8 cellular contexts compared by ENCODE assay signal in genomic region chr4:38804654-38805295, GRCh38. TPM values are rescaled to one million over a fixed set of nuclear protein-coding genes. Genes with fewer than 3 reads are reported as not detected.
A peak's percentile ranks its signal among the peaks of the same experiment; 100 is the strongest.
DNase-seq lines count a peak whose midpoint lies in the region; ATAC-seq and TF ChIP-seq lines count a peak whose summit lies in the region.

Gene TLR1, minus strand, starts transcription at chr4:38804791. Its CDS starts 5,960 bp downstream, at chr4:38798831.

- H4K20me1 ChIP-seq in BLaER1: no peaks in the 10 kb centered on the region
- no peaks in the 10 kb centered on the region for H4K20me1 ChIP-seq in Loucy (ENCODE audit: insufficient read depth, low read length, poor library complexity, severe bottlenecking)

- no peak for TF ChIP-seq POLR2A in ovary (IDR thresholded peaks at IDR 0.05)

- H3K4me3 Mint-ChIP-seq in activated CD4-positive, alpha-beta memory T cell treated with anti-CD3 and anti-CD28 coated beads for 36 hours: peak within 1 kb of the TSS; percentile 76

- H3K79me2 ChIP-seq in Loucy (ENCODE audit: insufficient read depth, low read length): no peaks in the 10 kb centered on the region

- H3K27ac Mint-ChIP-seq in activated CD4-positive, alpha-beta memory T cell treated with anti-CD3 and anti-CD28 coated beads for 36 hours: peak within 1 kb of the TSS; percentile 91

- no peaks in the 10 kb centered on the region for H3F3A ChIP-seq in Loucy (ENCODE audit: low read depth)

- TF ChIP-seq EP300 in ovary (IDR thresholded peaks at IDR 0.05): no peak

- peak within 1 kb of the TSS; percentile 63 for H3K4me3 ChIP-seq in BLaER1
- no peak within 1 kb of the TSS for H3K4me3 ChIP-seq in Loucy (ENCODE audit: low read length, poor library complexity, severe bottlenecking)
- peak within 1 kb of the TSS; percentile 37 for H3K4me3 ChIP-seq in ovary

- CTCF ChIA-PET in activated CD4-positive, alpha-beta memory T cell treated with anti-CD3 and anti-CD28 coated beads for 36 hours (lab: Charles Lee): interaction anchor here (0.9 to 3.7 kb wide), 18 partner anchors 21 to 714 kb away, joined by 3 to 43 read pairs (median 5); partner anchors contain the start of genes TLR10 and TLR6

- peak; percentile 24 for DNase-seq in activated CD4-positive, alpha-beta memory T cell treated with anti-CD3 and anti-CD28 coated beads for 36 hours
- DNase-seq in foreskin keratinocyte (peak in 1 of 2 donors; percentile 54), ovary (no peak), islet precursor cell (no peak)

- POLR2A ChIA-PET in activated CD4-positive, alpha-beta memory T cell treated with anti-CD3 and anti-CD28 coated beads for 36 hours (lab: Charles Lee): interaction anchor here (1.2 to 1.3 kb wide), 2 partner anchors 50 to 266 kb away, joined by 3 to 4 read pairs; no protein-coding TSS in a partner anchor

- H3K4me2 ChIP-seq in BLaER1: peak within 1 kb of the TSS; percentile 89
- H3K4me2 ChIP-seq in Loucy (ENCODE audit: low read depth, low read length, poor library complexity, severe bottlenecking): peak within 1 kb of the TSS; percentile 36

- peaks cover 34% of the 10 kb centered on the region for H3K36me3 Mint-ChIP-seq in activated CD4-positive, alpha-beta memory T cell treated with anti-CD3 and anti-CD28 coated beads for 36 hours

- H3K27ac ChIP-seq in BLaER1 (peak within 1 kb of the TSS; percentile 87), foreskin keratinocyte (peak within 1 kb of the TSS; percentile 4), ovary (peak within 1 kb of the TSS; percentile 26 to 68)

- peak within 1 kb of the TSS; percentile 69 for H2AFZ ChIP-seq in Loucy (ENCODE audit: low read length)

- WGBS in ovary, 3 donors: 4 to 8% (median 7%) methylated on average over 7 of the region's 7 CpGs

- H3K27me3 ChIP-seq in BLaER1: no peaks in the 10 kb centered on the region
- H3K27me3 ChIP-seq in Loucy (ENCODE audit: insufficient read depth, low read length, poor library complexity, severe bottlenecking): no peaks in the 10 kb centered on the region
- peaks cover 2% of the 10 kb centered on the region for H3K27me3 ChIP-seq in foreskin keratinocyte
- no peaks in the 10 kb centered on the region for H3K27me3 ChIP-seq in ovary

- intact Hi-C loops in activated CD4-positive, alpha-beta memory T cell treated with anti-CD3 and anti-CD28 coated beads for 36 hours (cut with micrococcal nuclease): loop anchor here (1.0 to 10.0 kb wide), 11 partner anchors 15 to 672 kb away; partner anchors contain the start of genes TLR10 and TLR6
- intact Hi-C loops in ovary (cut with DNase I): no loop called here

- H3K36me3 ChIP-seq in BLaER1 (peaks cover 35% of the 10 kb centered on the region), Loucy (ENCODE audit: insufficient read depth, low read length) (no peaks in the 10 kb centered on the region), ovary (no peaks in the 10 kb centered on the region)

- H3K9me3 ChIP-seq in BLaER1 (peaks cover 46% of the 10 kb centered on the region), Loucy (ENCODE audit: insufficient read depth, low read depth, low read length) (peaks cover 2% of the 10 kb centered on the region; the same call in 1 of the 2 replicates), ovary (peaks cover 0 to 15% of the 10 kb centered on the region in 2 donors)

- H3K9ac ChIP-seq in BLaER1: peak within 1 kb of the TSS; percentile 81
- no peak within 1 kb of the TSS for H3K9ac ChIP-seq in Loucy (ENCODE audit: low read depth, low read length, poor library complexity, severe bottlenecking)

- peak; percentile 72 for TF ChIP-seq CTCF in Loucy (conservative IDR thresholded peaks at IDR 0.05; ENCODE audit: low read length)
- peak; percentile 76 for TF ChIP-seq CTCF in foreskin keratinocyte (conservative IDR thresholded peaks at IDR 0.05)
- TF ChIP-seq CTCF in ovary (IDR thresholded peaks at IDR 0.05): peak; percentile 29 to 61 (median 36)

- peaks cover 35% of the 10 kb centered on the region for H3K4me1 Mint-ChIP-seq in activated CD4-positive, alpha-beta memory T cell treated with anti-CD3 and anti-CD28 coated beads for 36 hours (ENCODE audit: low read depth)

- H3K4me1 ChIP-seq in BLaER1 (peaks cover 32% of the 10 kb centered on the region), Loucy (ENCODE audit: insufficient read depth, low read length, poor library complexity, severe bottlenecking) (no peaks in the 10 kb centered on the region), foreskin keratinocyte (peaks cover 9% of the 10 kb centered on the region), ovary (ENCODE audit: insufficient read depth) (peaks cover 4% of the 10 kb centered on the region)

- H3K9me2 ChIP-seq in Loucy (replicated peaks; ENCODE audit: low read depth, low read length): no peaks in the 10 kb centered on the region

- ATAC-seq in GM18909 (IDR thresholded peaks at IDR 0.05; ENCODE audit: poor library complexity, unreplicated experiment): peak; percentile 29
- peak; percentile 61 for ATAC-seq in foreskin keratinocyte
- ATAC-seq in GM19328 (IDR thresholded peaks at IDR 0.05; ENCODE audit: unreplicated experiment): no peak

- no peaks in the 10 kb centered on the region for H3K27me3 Mint-ChIP-seq in activated CD4-positive, alpha-beta memory T cell treated with anti-CD3 and anti-CD28 coated beads for 36 hours

- peaks cover 30% of the 10 kb centered on the region for H3K9me3 Mint-ChIP-seq in activated CD4-positive, alpha-beta memory T cell treated with anti-CD3 and anti-CD28 coated beads for 36 hours

RNA-seq across cellular contexts. Expression of gene TLR1, which starts in this region (rescaled TPM):
- total RNA-seq in activated CD4-positive, alpha-beta memory T cell treated with anti-CD3 and anti-CD28 coated beads for 36 hours: 1 to 10 TPM; 1.5 to 1.8 TPM
- total RNA-seq in foreskin keratinocyte (0.21 and 0.27 TPM in 2 replicates), ovary (10 to 100 TPM in 4 of 7 donors, 1 to 10 TPM in 3; 7.0 to 24.0 (median 10.1) TPM)
- polyA plus RNA-seq in foreskin keratinocyte (0.06 and 0.07 TPM in 2 replicates), ovary (10 to 100 TPM in 1 of 2 donors, 1 to 10 TPM in 1; 5.0 to 10.1 TPM)

Comparison
In these comparisons a context has a peak if more than half of its experiments do, and no peak if none do; other contexts are left out.
1. Peak in ATAC-seq and H3K27ac ChIP-seq in foreskin keratinocyte; RNA of the gene not detected or under 1 TPM.
2. H3K27ac ChIP-seq: peak in every context shown above with its lines; median percentile 87 in BLaER1; 47 in ovary; 4 in foreskin keratinocyte.